In genomic region chr1:14543191-14543849, GRCh38 we compare ENCODE assay signal across 16 cellular contexts. TPM values are rescaled to one million over a fixed set of nuclear protein-coding genes. Genes with fewer than 3 reads are reported as not detected.
DNase-seq lines count a peak whose midpoint lies in the region; ATAC-seq and TF ChIP-seq lines count a peak whose summit lies in the region.
"Had no signal": no experiment of that assay in that cellular context is flagged by ENCODE, and none has a peak within 500 bp of the region (broad histone marks: within the 10 kb centered on the region; RNA-seq: fewer than 3 reads in every experiment).

No MANE protein-coding gene starts in this region.

- in situ Hi-C loops in gastrocnemius medialis (cut with MboI; ENCODE audit: low sequenced_read_pairs in 4 of 4) = no loop called here

- peak overlapping the region in 1 of 4 donors; percentile 18 for H3K27ac ChIP-seq in gastrocnemius medialis
- no peak overlapping the region for H3K27ac ChIP-seq in testis
- H3K27ac ChIP-seq: suprapubic skin had no signal

- TF ChIP-seq POLR2A in gastrocnemius medialis (IDR thresholded peaks at IDR 0.05) = no peak
- TF ChIP-seq POLR2A in testis (IDR thresholded peaks at IDR 0.05) = no peak

- H3K27ac Mint-ChIP-seq in mesothelial cell of epicardium = no peak overlapping the region
- H3K27ac Mint-ChIP-seq: activated T-helper 2 cell treated with anti-CD3 and anti-CD28 coated beads, Interferon-gamma antibody, Interleukin-2, Interleukin-4, amounts not matched to agents 10 μg/mL and 5 μg/mL and 100 μg/mL, durations not matched to agents 14 hours and 24 hours and 36 hours; CD4-positive, alpha-beta memory T cell; WTC11 had no signal

- H3K4me3 ChIP-seq in fibroblast of pulmonary artery (replicated peaks; ENCODE audit: low read depth, low read length) = no peak overlapping the region
- no peak overlapping the region for H3K4me3 ChIP-seq in gastrocnemius medialis
- H3K4me3 ChIP-seq in testis = no peak overlapping the region
- H3K4me3 ChIP-seq: coronary artery, suprapubic skin had no signal

- H3K9me3 ChIP-seq in gastrocnemius medialis (no peaks in the 10 kb centered on the region), testis (no peaks in the 10 kb centered on the region)

- intact Hi-C loops in gastrocnemius medialis (cut with DNase I; ENCODE audit: low total_unique reads) = no loop called here
- intact Hi-C loops in testis (cut with DNase I; ENCODE audit: low total_unique reads) = no loop called here

- peak; percentile 45 to 60 for ATAC-seq in gastrocnemius medialis
- no peak for ATAC-seq in HG02759 (IDR thresholded peaks at IDR 0.05; ENCODE audit: unreplicated experiment)
- ATAC-seq: WTC11 had no signal

- H3K4me3 Mint-ChIP-seq in mesothelial cell of epicardium = no peak overlapping the region
- H3K4me3 Mint-ChIP-seq: CD4-positive, alpha-beta memory T cell; WTC11 had no signal

- DNase-seq in CD1c-positive myeloid dendritic cell (ENCODE audit: extremely low spot score) (peak; percentile 30), RKO (ENCODE audit: low spot score) (peak; percentile 41), fibroblast of pulmonary artery (ENCODE audit: low read depth) (peak; percentile 60), gastrocnemius medialis (no peak), NCI-H748 treated with DMSO at 0.1 percent for 48 hours (lab: John Stamatoyannopoulos, UW) (no peak), testis (no peak), mesothelial cell of epicardium (ENCODE audit: low spot score in 2 of 2, unreplicated experiment in 2 of 2) (no peak)
- DNase-seq: CD4-positive, alpha-beta memory T cell; Kasumi-1; NCI-H187; NCI-H510A treated with DMSO at 0.1 percent for 48 hours had no signal

- H3K36me3 ChIP-seq in gastrocnemius medialis = no peaks in the 10 kb centered on the region
- H3K36me3 ChIP-seq in testis (ENCODE audit: low read depth, missing control alignments) = no peaks in the 10 kb centered on the region
- H3K36me3 ChIP-seq: suprapubic skin had no signal

- H3K4me1 Mint-ChIP-seq in mesothelial cell of epicardium = peaks cover 5% of the 10 kb centered on the region
- H3K4me1 Mint-ChIP-seq: CD4-positive, alpha-beta memory T cell had no signal

- no peaks in the 10 kb centered on the region for H3K27me3 ChIP-seq in gastrocnemius medialis
- H3K27me3 ChIP-seq in testis = no peaks in the 10 kb centered on the region
- H3K27me3 ChIP-seq: suprapubic skin had no signal

- 82 to 91% methylated on average over 7 of the region's 7 CpGs for WGBS in testis, 2 donors

- no peaks in the 10 kb centered on the region for H3K4me1 ChIP-seq in gastrocnemius medialis
- H3K4me1 ChIP-seq in testis = no peaks in the 10 kb centered on the region
- H3K4me1 ChIP-seq: suprapubic skin had no signal

- H3K9me3 Mint-ChIP-seq in mesothelial cell of epicardium = peaks cover 11% of the 10 kb centered on the region
- H3K9me3 Mint-ChIP-seq: activated T-helper 2 cell treated with anti-CD3 and anti-CD28 coated beads, Interferon-gamma antibody, Interleukin-2, Interleukin-4, amounts not matched to agents 10 μg/mL and 5 μg/mL and 100 μg/mL, durations not matched to agents 14 hours and 24 hours and 36 hours had no signal

- peaks cover 28% of the 10 kb centered on the region for H3K27me3 Mint-ChIP-seq in mesothelial cell of epicardium (ENCODE audit: low read depth)

- TF ChIP-seq CTCF in fibroblast of pulmonary artery (IDR thresholded peaks at IDR 0.05; ENCODE audit: low read length, missing control alignments) (no peak), gastrocnemius medialis (IDR thresholded peaks at IDR 0.05 in 4 of 5, conservative IDR thresholded peaks at IDR 0.05 in 1 of 5) (no peak), testis (IDR thresholded peaks at IDR 0.05) (no peak), mesothelial cell of epicardium (IDR thresholded peaks at IDR 0.05; ENCODE audit: unreplicated experiment) (no peak)

- H3K36me3 Mint-ChIP-seq in mesothelial cell of epicardium = no peaks in the 10 kb centered on the region
- H3K36me3 Mint-ChIP-seq: CD4-positive, alpha-beta memory T cell had no signal

RNA-seq across cellular contexts. Expression of gene KAZN, which starts 55.2 kb away (rescaled TPM):
- total RNA-seq in gastrocnemius medialis (1 to 10 TPM in 2 of 4 donors, under 1 TPM in 2; 0.05 to 2.2 (median 1.00) TPM), testis (10 to 100 TPM; 12.1 to 13.8 TPM), mesothelial cell of epicardium (36.3 to 38.8 TPM (median 38.4 TPM) in 3 replicates)
- polyA plus RNA-seq in testis (ENCODE audit: insufficient read depth, low read depth, low replicate concordance) = 14.6 TPM

Comparison
In these comparisons a context has a peak if more than half of its experiments do, and no peak if none do; other contexts are left out.
1. DNase-seq: peak in CD1c-positive myeloid dendritic cell (single experiment), RKO (single experiment) and fibroblast of pulmonary artery (single experiment); none in gastrocnemius medialis (0 of 2), NCI-H748 treated with DMSO at 0.1 percent for 48 hours (single experiment), testis (single experiment) and mesothelial cell of epicardium (0 of 2).
2. RNA of gene KAZN, which starts 55.2 kb away (total RNA-seq): 36.3 to 38.8 TPM in mesothelial cell of epicardium and 12.1 to 13.8 TPM in testis; 0.05 to 2.2 TPM in gastrocnemius medialis; every median in the first group is over 4 times any median in the second.